ENCODE assay signal across 8 cellular contexts in the genomic region with DNA sequence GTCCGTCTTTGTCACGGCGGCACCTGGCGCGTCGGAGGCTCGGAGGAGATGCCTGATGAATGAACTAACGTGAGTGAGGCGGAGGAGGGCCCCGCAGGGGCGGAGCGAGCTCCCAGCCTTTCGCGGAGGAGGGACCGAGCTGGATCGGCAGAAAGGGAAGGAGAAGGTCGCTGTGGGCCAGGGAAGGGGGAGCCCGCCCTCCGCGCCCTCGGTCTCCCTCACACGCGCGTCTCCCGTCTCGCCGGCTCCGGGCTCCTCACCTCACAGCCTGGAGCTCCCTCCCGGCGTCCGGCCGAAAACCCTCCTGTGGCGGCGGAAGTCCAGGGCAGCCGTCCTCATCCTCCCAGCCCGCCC. TPM values are rescaled to one million over a fixed set of nuclear protein-coding genes. Genes with fewer than 3 reads are reported as not detected.
DNase-seq lines count a peak whose midpoint lies in the region; ATAC-seq and TF ChIP-seq lines count a peak whose summit lies in the region.

No MANE protein-coding gene starts in this region.

- H3K27me3 ChIP-seq in dorsolateral prefrontal cortex, result no peaks in the 10 kb centered on the region
- no peaks in the 10 kb centered on the region for H3K27me3 ChIP-seq in lower lobe of right lung (ENCODE audit: low read depth)

- ATAC-seq in GM19023 (IDR thresholded peaks at IDR 0.05; ENCODE audit: unreplicated experiment), result peak; percentile 61
- peak; percentile 55 for ATAC-seq in HG03175 (IDR thresholded peaks at IDR 0.05; ENCODE audit: unreplicated experiment)
- ATAC-seq in lower lobe of right lung, result peak; percentile 84 to 89

- no peaks in the 10 kb centered on the region for H3K9me3 ChIP-seq in lower lobe of right lung

- H3K27ac ChIP-seq in dorsolateral prefrontal cortex, result peak overlapping the region; percentile 45 to 94 (median 84)
- peak overlapping the region; percentile 90 for H3K27ac ChIP-seq in lower lobe of right lung

- TF ChIP-seq CTCF in dorsolateral prefrontal cortex (IDR thresholded peaks at IDR 0.05 in 54 of 56, conservative IDR thresholded peaks at IDR 0.05 in 2 of 56; ENCODE audit: low read depth in 1 of 56, partially characterized antibody in 56 of 56) (no peak), lower lobe of right lung (IDR thresholded peaks at IDR 0.05) (no peak)

- intact Hi-C loops in dorsolateral prefrontal cortex (cut with DNase I) (loop anchor here (5.0 kb wide), 4 partner anchors 41 to 229 kb away; a partner anchor contains a TSS), lower lobe of right lung (cut with DNase I) (no loop called here)

- H3K4me3 ChIP-seq in dorsolateral prefrontal cortex (peak overlapping the region; percentile 69 to 99 (median 93)), lower lobe of right lung (peak overlapping the region; percentile 75)

- H3K4me1 ChIP-seq in lower lobe of right lung, result peaks cover 37% of the 10 kb centered on the region

- DNase-seq in AML-193 (lab: John Stamatoyannopoulos, UW), result peak; percentile 42 to 60
- peak; percentile 70 for DNase-seq in NCI-H460 (ENCODE audit: extremely low read depth, low read depth)
- DNase-seq in activated CD4-positive, alpha-beta T cell treated with anti-CD3 and anti-CD28 coated beads, Interleukin-2, amount 50 U/mL, for 4 hours, result peak; percentile 67 to 70
- DNase-seq in dorsolateral prefrontal cortex, result peak; percentile 29 to 86 (median 66)
- peak; percentile 87 for DNase-seq in lower lobe of right lung
- DNase-seq in stimulated activated CD4-positive, alpha-beta T cell treated with anti-CD3 and anti-CD28 coated beads, TNF-alpha, amount 100 ng/mL, for 4 hours (ENCODE audit: low read depth in 3 of 3), result peak; percentile 53 to 61 (median 53)

- H3K36me3 ChIP-seq in lower lobe of right lung, result peaks cover 37% of the 10 kb centered on the region

RNA-seq across cellular contexts. Expression of a gene that starts 0.5 kb away (rescaled TPM):
- total RNA-seq in NCI-H460 (2014; rRNA removed; shearing (Covaris generic)), result 28.1 and 30.2 TPM in 2 replicates
- 59.5 and 63.1 TPM in 2 replicates for polyA plus RNA-seq in NCI-H460 (2014; cell fraction: nucleus; rRNA removed)
- 10 to 100 TPM; 18.3 to 43.2 (median 27.3) TPM for total RNA-seq in dorsolateral prefrontal cortex
- 16.9 TPM for total RNA-seq in lower lobe of right lung

Comparison
In these comparisons a context has a peak if more than half of its experiments do, and no peak if none do; other contexts are left out.
1. Peak in every context shown above with its lines: DNase-seq, ATAC-seq, H3K4me3 ChIP-seq and H3K27ac ChIP-seq.